In the genomic region with DNA sequence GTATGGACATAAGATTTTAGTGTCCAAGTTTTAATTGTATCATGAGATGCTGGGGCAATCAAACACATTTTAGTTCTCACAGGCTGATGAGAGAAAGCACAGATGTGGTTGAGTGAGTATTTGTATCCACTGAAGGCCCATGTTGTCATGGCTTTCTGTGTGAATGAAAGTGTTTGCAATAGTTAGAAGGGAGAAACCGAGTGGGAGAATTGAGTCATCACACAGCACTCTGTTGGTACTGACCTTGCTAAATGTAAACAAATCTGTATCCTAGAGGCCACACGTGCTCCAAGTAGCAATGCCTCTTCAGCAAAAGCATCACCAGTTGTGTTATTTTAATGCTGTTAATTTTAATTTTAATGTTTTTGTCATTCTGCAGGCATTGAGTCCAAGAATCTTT, we compare ENCODE assay signal across 8 cellular contexts.
DNase-seq lines count a peak whose midpoint lies in the region; ATAC-seq lines count a peak whose summit lies in the region.

No MANE protein-coding gene starts in this region.

- no peaks in the 10 kb centered on the region for H3K36me3 Mint-ChIP-seq in activated CD8-positive, alpha-beta memory T cell treated with anti-CD3 and anti-CD28 coated beads, Interleukin-2, amount 10 ng/mL, durations not matched to agents 7 days and 5 days
- H3K36me3 Mint-ChIP-seq in T-helper 2 cell treated with Interferon-gamma antibody and Interleukin-4, amounts not matched to agents 5 μg/mL and 100 μg/mL, for 36 hours (ENCODE audit: low read depth) = no peaks in the 10 kb centered on the region
- H3K36me3 Mint-ChIP-seq in stimulated activated effector memory CD8-positive, alpha-beta T cell treated with anti-CD3 and anti-CD28 coated beads, Interleukin-12 subunit alpha, Interleukin-12 subunit beta, amount 100 ng/mL, for 72 hours = no peaks in the 10 kb centered on the region
- no peaks in the 10 kb centered on the region for H3K36me3 Mint-ChIP-seq in activated T-cell treated with anti-CD3 and anti-CD28 coated beads, Interleukin-2, amount 50 U/mL, for 24 hours (ENCODE audit: low read depth)

- H3K27ac Mint-ChIP-seq in activated CD8-positive, alpha-beta memory T cell treated with anti-CD3 and anti-CD28 coated beads, Interleukin-2, amount 10 ng/mL, durations not matched to agents 7 days and 5 days = no peak overlapping the region
- H3K27ac Mint-ChIP-seq in T-helper 2 cell treated with Interferon-gamma antibody and Interleukin-4, amounts not matched to agents 5 μg/mL and 100 μg/mL, for 36 hours = no peak overlapping the region
- no peak overlapping the region for H3K27ac Mint-ChIP-seq in stimulated activated effector memory CD8-positive, alpha-beta T cell treated with anti-CD3 and anti-CD28 coated beads, Interleukin-12 subunit alpha, Interleukin-12 subunit beta, amount 100 ng/mL, for 72 hours
- H3K27ac Mint-ChIP-seq in activated T-cell treated with anti-CD3 and anti-CD28 coated beads, Interleukin-2, amount 50 U/mL, for 24 hours = no peak overlapping the region

- H3K4me3 Mint-ChIP-seq in activated CD8-positive, alpha-beta memory T cell treated with anti-CD3 and anti-CD28 coated beads, Interleukin-2, amount 10 ng/mL, durations not matched to agents 7 days and 5 days = no peak overlapping the region
- H3K4me3 Mint-ChIP-seq in T-helper 2 cell treated with Interferon-gamma antibody and Interleukin-4, amounts not matched to agents 5 μg/mL and 100 μg/mL, for 36 hours = no peak overlapping the region
- no peak overlapping the region for H3K4me3 Mint-ChIP-seq in stimulated activated effector memory CD8-positive, alpha-beta T cell treated with anti-CD3 and anti-CD28 coated beads, Interleukin-12 subunit alpha, Interleukin-12 subunit beta, amount 100 ng/mL, for 72 hours
- H3K4me3 Mint-ChIP-seq in activated T-cell treated with anti-CD3 and anti-CD28 coated beads, Interleukin-2, amount 50 U/mL, for 24 hours = no peak overlapping the region

- peaks cover 3% of the 10 kb centered on the region for H3K27me3 Mint-ChIP-seq in activated CD8-positive, alpha-beta memory T cell treated with anti-CD3 and anti-CD28 coated beads, Interleukin-2, amount 10 ng/mL, durations not matched to agents 7 days and 5 days
- H3K27me3 Mint-ChIP-seq in T-helper 2 cell treated with Interferon-gamma antibody and Interleukin-4, amounts not matched to agents 5 μg/mL and 100 μg/mL, for 36 hours (ENCODE audit: low read depth) = peaks cover 5% of the 10 kb centered on the region
- H3K27me3 Mint-ChIP-seq in activated T-cell treated with anti-CD3 and anti-CD28 coated beads, Interleukin-2, amount 50 U/mL, for 24 hours = peaks cover 27% of the 10 kb centered on the region

- ATAC-seq in activated CD8-positive, alpha-beta memory T cell treated with anti-CD3 and anti-CD28 coated beads, Interleukin-2, amount 10 ng/mL, durations not matched to agents 7 days and 5 days = peak; percentile 39
- peak; percentile 100 for ATAC-seq in HG02852 (IDR thresholded peaks at IDR 0.05; ENCODE audit: unreplicated experiment)
- peak; percentile 78 for ATAC-seq in stimulated activated effector memory CD8-positive, alpha-beta T cell treated with anti-CD3 and anti-CD28 coated beads, Interleukin-12 subunit alpha, Interleukin-12 subunit beta, amount 100 ng/mL, for 72 hours

- CTCF ChIA-PET in activated CD8-positive, alpha-beta memory T cell treated with anti-CD3 and anti-CD28 coated beads, Interleukin-2, amount 10 ng/mL, durations not matched to agents 7 days and 5 days (lab: Charles Lee) = no interaction called here

- no peak for DNase-seq in activated CD8-positive, alpha-beta memory T cell treated with anti-CD3 and anti-CD28 coated beads, Interleukin-2, amount 10 ng/mL, durations not matched to agents 7 days and 5 days
- DNase-seq in activated CD8-positive, alpha-beta memory T cell treated with anti-CD3 and anti-CD28 coated beads for 24 hours = no peak
- DNase-seq in T-helper 2 cell treated with Interferon-gamma antibody and Interleukin-4, amounts not matched to agents 5 μg/mL and 100 μg/mL, for 36 hours (ENCODE audit: low spot score) = peak; percentile 62
- DNase-seq in stimulated activated effector memory CD8-positive, alpha-beta T cell treated with anti-CD3 and anti-CD28 coated beads, Interleukin-12 subunit alpha, Interleukin-12 subunit beta, amount 100 ng/mL, for 72 hours (ENCODE audit: low spot score in 2 of 2) = no peak
- DNase-seq in NCI-H510A (lab: John Stamatoyannopoulos, UW) (no peak), activated T-cell treated with anti-CD3 and anti-CD28 coated beads for 4 hours (no peak)
- DNase-seq in activated T-cell treated with anti-CD3 and anti-CD28 coated beads, Interleukin-2, amount 50 U/mL, for 24 hours = no peak

- H3K4me1 Mint-ChIP-seq in activated CD8-positive, alpha-beta memory T cell treated with anti-CD3 and anti-CD28 coated beads, Interleukin-2, amount 10 ng/mL, durations not matched to agents 7 days and 5 days = no peaks in the 10 kb centered on the region
- peaks cover 1% of the 10 kb centered on the region for H3K4me1 Mint-ChIP-seq in T-helper 2 cell treated with Interferon-gamma antibody and Interleukin-4, amounts not matched to agents 5 μg/mL and 100 μg/mL, for 36 hours (ENCODE audit: low read depth)
- H3K4me1 Mint-ChIP-seq in stimulated activated effector memory CD8-positive, alpha-beta T cell treated with anti-CD3 and anti-CD28 coated beads, Interleukin-12 subunit alpha, Interleukin-12 subunit beta, amount 100 ng/mL, for 72 hours = no peaks in the 10 kb centered on the region
- H3K4me1 Mint-ChIP-seq in activated T-cell treated with anti-CD3 and anti-CD28 coated beads, Interleukin-2, amount 50 U/mL, for 24 hours (ENCODE audit: low read depth) = peaks cover 2% of the 10 kb centered on the region

- H3K9me3 Mint-ChIP-seq in activated CD8-positive, alpha-beta memory T cell treated with anti-CD3 and anti-CD28 coated beads, Interleukin-2, amount 10 ng/mL, durations not matched to agents 7 days and 5 days (ENCODE audit: low read depth) = no peaks in the 10 kb centered on the region
- peaks cover 5% of the 10 kb centered on the region for H3K9me3 Mint-ChIP-seq in T-helper 2 cell treated with Interferon-gamma antibody and Interleukin-4, amounts not matched to agents 5 μg/mL and 100 μg/mL, for 36 hours
- peaks cover 2% of the 10 kb centered on the region for H3K9me3 Mint-ChIP-seq in stimulated activated effector memory CD8-positive, alpha-beta T cell treated with anti-CD3 and anti-CD28 coated beads, Interleukin-12 subunit alpha, Interleukin-12 subunit beta, amount 100 ng/mL, for 72 hours
- H3K9me3 Mint-ChIP-seq in activated T-cell treated with anti-CD3 and anti-CD28 coated beads, Interleukin-2, amount 50 U/mL, for 24 hours = peaks cover 2% of the 10 kb centered on the region

Comparison
In these comparisons a context has a peak if more than half of its experiments do, and no peak if none do; other contexts are left out.
1. ATAC-seq: peak in every context shown above with its lines; median percentile 100 in HG02852; 78 in stimulated activated effector memory CD8-positive, alpha-beta T cell treated with anti-CD3 and anti-CD28 coated beads, Interleukin-12 subunit alpha, Interleukin-12 subunit beta, amount 100 ng/mL, for 72 hours; 39 in activated CD8-positive, alpha-beta memory T cell treated with anti-CD3 and anti-CD28 coated beads, Interleukin-2, amount 10 ng/mL, durations not matched to agents 7 days and 5 days.